ENCODE assay signal across 1 cellular context in genomic region chr11:65711785-65712632, GRCh38.
TF ChIP-seq lines count a peak whose summit lies in the region.

KAT5 (plus strand) TSS chr11:65712252; CDS start chr11:65712268, 16 bp downstream.

TF ChIP-seq in GM12878, 131 proteins besides CTCF, POLR2A, EP300 and RAD21 (continued from another document and continues in another):
- TF ChIP-seq, protein P1, sequence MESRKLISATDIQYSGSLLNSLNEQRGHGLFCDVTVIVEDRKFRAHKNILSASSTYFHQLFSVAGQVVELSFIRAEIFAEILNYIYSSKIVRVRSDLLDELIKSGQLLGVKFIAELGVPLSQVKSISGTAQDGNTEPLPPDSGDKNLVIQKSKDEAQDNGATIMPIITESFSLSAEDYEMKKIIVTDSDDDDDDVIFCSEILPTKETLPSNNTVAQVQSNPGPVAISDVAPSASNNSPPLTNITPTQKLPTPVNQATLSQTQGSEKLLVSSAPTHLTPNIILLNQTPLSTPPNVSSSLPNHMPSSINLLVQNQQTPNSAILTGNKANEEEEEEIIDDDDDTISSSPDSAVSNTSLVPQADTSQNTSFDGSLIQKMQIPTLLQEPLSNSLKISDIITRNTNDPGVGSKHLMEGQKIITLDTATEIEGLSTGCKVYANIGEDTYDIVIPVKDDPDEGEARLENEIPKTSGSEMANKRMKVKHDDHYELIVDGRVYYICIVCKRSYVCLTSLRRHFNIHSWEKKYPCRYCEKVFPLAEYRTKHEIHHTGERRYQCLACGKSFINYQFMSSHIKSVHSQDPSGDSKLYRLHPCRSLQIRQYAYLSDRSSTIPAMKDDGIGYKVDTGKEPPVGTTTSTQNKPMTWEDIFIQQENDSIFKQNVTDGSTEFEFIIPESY (IDR thresholded peaks at IDR 0.05) = peak; percentile 78
- TF ChIP-seq, protein P2, sequence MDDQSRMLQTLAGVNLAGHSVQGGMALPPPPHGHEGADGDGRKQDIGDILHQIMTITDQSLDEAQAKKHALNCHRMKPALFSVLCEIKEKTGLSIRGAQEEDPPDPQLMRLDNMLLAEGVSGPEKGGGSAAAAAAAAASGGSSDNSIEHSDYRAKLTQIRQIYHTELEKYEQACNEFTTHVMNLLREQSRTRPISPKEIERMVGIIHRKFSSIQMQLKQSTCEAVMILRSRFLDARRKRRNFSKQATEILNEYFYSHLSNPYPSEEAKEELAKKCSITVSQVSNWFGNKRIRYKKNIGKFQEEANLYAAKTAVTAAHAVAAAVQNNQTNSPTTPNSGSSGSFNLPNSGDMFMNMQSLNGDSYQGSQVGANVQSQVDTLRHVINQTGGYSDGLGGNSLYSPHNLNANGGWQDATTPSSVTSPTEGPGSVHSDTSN (IDR thresholded peaks at IDR 0.05; ENCODE audit: insufficient replicate concordance, low read depth, low read length) = peak; percentile 88
- TF ChIP-seq SP1 (IDR thresholded peaks at IDR 0.05; ENCODE audit: low read depth, low read length) (peak; percentile 57), CBFB (IDR thresholded peaks at IDR 0.05; ENCODE audit: low read depth) (no peak; the same call in 1 of the 2 replicates), CBX3 (IDR thresholded peaks at IDR 0.05; ENCODE audit: borderline replicate concordance, low read depth) (no peak), PRDM15 (CRISPR knock-in tag; IDR thresholded peaks at IDR 0.05) (peak; percentile 88), NR2C1 (IDR thresholded peaks at IDR 0.05) (peak; percentile 67; the same call in 1 of the 2 replicates), FOXM1 (IDR thresholded peaks at IDR 0.05; ENCODE audit: low read depth, low read length) (no peak), CREM (IDR thresholded peaks at IDR 0.05; ENCODE audit: low read depth) (peak; percentile 98), GATAD2B (conservative IDR thresholded peaks at IDR 0.05; ENCODE audit: low read depth) (peak; percentile 91), HDGF (IDR thresholded peaks at IDR 0.05) (peak; percentile 79; the same call in 1 of the 2 replicates), RBBP5 (conservative IDR thresholded peaks at IDR 0.05) (no peak), YY1 (IDR thresholded peaks at IDR 0.05; ENCODE audit: low read depth, low read length) (peak; percentile 96), POLR2AphosphoS2 (IDR thresholded peaks at IDR 0.05; ENCODE audit: low read depth, low read length) (peak; percentile 49; the same call in 1 of the 2 replicates), KLF5 (IDR thresholded peaks at IDR 0.05; ENCODE audit: partially characterized antibody) (peak; percentile 89), TCF7 (IDR thresholded peaks at IDR 0.05; ENCODE audit: borderline replicate concordance) (no peak), MYB (IDR thresholded peaks at IDR 0.05; ENCODE audit: borderline replicate concordance, low read depth, low read length) (peak; percentile 16; the same call in 1 of the 2 replicates), HDAC6 (IDR thresholded peaks at IDR 0.05; ENCODE audit: unreplicated experiment) (no peak), NFYA (IDR thresholded peaks at IDR 0.05; ENCODE audit: borderline replicate concordance, low read depth, low read length) (no peak), RELA (IDR thresholded peaks at IDR 0.05; ENCODE audit: borderline replicate concordance, partially characterized antibody) (peak; percentile 99), RCOR1 (conservative IDR thresholded peaks at IDR 0.05; ENCODE audit: low read depth, low read length) (0 out of 2 replicates have a peak, but pooled peaks have one; percentile 37), NR2F1 (conservative IDR thresholded peaks at IDR 0.05) (peak; percentile 64), BCL11A (IDR thresholded peaks at IDR 0.05; ENCODE audit: low read depth, low read length) (no peak), MLLT1 (IDR thresholded peaks at IDR 0.05) (peak; percentile 72)
- TF ChIP-seq, protein P3, sequence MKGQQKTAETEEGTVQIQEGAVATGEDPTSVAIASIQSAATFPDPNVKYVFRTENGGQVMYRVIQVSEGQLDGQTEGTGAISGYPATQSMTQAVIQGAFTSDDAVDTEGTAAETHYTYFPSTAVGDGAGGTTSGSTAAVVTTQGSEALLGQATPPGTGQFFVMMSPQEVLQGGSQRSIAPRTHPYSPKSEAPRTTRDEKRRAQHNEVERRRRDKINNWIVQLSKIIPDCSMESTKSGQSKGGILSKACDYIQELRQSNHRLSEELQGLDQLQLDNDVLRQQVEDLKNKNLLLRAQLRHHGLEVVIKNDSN (IDR thresholded peaks at IDR 0.05; ENCODE audit: borderline replicate concordance, extremely low read length, insufficient read depth, low read depth, low read length) = peak; percentile 100
- TF ChIP-seq, protein P4, sequence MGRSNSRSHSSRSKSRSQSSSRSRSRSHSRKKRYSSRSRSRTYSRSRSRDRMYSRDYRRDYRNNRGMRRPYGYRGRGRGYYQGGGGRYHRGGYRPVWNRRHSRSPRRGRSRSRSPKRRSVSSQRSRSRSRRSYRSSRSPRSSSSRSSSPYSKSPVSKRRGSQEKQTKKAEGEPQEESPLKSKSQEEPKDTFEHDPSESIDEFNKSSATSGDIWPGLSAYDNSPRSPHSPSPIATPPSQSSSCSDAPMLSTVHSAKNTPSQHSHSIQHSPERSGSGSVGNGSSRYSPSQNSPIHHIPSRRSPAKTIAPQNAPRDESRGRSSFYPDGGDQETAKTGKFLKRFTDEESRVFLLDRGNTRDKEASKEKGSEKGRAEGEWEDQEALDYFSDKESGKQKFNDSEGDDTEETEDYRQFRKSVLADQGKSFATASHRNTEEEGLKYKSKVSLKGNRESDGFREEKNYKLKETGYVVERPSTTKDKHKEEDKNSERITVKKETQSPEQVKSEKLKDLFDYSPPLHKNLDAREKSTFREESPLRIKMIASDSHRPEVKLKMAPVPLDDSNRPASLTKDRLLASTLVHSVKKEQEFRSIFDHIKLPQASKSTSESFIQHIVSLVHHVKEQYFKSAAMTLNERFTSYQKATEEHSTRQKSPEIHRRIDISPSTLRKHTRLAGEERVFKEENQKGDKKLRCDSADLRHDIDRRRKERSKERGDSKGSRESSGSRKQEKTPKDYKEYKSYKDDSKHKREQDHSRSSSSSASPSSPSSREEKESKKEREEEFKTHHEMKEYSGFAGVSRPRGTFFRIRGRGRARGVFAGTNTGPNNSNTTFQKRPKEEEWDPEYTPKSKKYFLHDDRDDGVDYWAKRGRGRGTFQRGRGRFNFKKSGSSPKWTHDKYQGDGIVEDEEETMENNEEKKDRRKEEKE (IDR thresholded peaks at IDR 0.05) = no peak
- TF ChIP-seq, protein P5, sequence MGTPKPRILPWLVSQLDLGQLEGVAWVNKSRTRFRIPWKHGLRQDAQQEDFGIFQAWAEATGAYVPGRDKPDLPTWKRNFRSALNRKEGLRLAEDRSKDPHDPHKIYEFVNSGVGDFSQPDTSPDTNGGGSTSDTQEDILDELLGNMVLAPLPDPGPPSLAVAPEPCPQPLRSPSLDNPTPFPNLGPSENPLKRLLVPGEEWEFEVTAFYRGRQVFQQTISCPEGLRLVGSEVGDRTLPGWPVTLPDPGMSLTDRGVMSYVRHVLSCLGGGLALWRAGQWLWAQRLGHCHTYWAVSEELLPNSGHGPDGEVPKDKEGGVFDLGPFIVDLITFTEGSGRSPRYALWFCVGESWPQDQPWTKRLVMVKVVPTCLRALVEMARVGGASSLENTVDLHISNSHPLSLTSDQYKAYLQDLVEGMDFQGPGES (IDR thresholded peaks at IDR 0.05) = peak; percentile 77
- TF ChIP-seq, protein P6, sequence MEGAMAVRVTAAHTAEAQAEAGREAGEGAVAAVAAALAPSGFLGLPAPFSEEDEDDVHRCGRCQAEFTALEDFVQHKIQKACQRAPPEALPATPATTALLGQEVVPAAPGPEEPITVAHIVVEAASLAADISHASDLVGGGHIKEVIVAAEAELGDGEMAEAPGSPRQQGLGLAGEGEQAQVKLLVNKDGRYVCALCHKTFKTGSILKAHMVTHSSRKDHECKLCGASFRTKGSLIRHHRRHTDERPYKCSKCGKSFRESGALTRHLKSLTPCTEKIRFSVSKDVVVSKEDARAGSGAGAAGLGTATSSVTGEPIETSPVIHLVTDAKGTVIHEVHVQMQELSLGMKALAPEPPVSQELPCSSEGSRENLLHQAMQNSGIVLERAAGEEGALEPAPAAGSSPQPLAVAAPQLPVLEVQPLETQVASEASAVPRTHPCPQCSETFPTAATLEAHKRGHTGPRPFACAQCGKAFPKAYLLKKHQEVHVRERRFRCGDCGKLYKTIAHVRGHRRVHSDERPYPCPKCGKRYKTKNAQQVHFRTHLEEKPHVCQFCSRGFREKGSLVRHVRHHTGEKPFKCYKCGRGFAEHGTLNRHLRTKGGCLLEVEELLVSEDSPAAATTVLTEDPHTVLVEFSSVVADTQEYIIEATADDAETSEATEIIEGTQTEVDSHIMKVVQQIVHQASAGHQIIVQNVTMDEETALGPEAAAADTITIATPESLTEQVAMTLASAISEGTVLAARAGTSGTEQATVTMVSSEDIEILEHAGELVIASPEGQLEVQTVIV (IDR thresholded peaks at IDR 0.05; ENCODE audit: borderline replicate concordance, partially characterized antibody) = peak; percentile 80
- TF ChIP-seq, protein P7, sequence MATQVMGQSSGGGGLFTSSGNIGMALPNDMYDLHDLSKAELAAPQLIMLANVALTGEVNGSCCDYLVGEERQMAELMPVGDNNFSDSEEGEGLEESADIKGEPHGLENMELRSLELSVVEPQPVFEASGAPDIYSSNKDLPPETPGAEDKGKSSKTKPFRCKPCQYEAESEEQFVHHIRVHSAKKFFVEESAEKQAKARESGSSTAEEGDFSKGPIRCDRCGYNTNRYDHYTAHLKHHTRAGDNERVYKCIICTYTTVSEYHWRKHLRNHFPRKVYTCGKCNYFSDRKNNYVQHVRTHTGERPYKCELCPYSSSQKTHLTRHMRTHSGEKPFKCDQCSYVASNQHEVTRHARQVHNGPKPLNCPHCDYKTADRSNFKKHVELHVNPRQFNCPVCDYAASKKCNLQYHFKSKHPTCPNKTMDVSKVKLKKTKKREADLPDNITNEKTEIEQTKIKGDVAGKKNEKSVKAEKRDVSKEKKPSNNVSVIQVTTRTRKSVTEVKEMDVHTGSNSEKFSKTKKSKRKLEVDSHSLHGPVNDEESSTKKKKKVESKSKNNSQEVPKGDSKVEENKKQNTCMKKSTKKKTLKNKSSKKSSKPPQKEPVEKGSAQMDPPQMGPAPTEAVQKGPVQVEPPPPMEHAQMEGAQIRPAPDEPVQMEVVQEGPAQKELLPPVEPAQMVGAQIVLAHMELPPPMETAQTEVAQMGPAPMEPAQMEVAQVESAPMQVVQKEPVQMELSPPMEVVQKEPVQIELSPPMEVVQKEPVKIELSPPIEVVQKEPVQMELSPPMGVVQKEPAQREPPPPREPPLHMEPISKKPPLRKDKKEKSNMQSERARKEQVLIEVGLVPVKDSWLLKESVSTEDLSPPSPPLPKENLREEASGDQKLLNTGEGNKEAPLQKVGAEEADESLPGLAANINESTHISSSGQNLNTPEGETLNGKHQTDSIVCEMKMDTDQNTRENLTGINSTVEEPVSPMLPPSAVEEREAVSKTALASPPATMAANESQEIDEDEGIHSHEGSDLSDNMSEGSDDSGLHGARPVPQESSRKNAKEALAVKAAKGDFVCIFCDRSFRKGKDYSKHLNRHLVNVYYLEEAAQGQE (IDR thresholded peaks at IDR 0.05; ENCODE audit: low read depth, low read length) = no peak
- TF ChIP-seq, protein P8, sequence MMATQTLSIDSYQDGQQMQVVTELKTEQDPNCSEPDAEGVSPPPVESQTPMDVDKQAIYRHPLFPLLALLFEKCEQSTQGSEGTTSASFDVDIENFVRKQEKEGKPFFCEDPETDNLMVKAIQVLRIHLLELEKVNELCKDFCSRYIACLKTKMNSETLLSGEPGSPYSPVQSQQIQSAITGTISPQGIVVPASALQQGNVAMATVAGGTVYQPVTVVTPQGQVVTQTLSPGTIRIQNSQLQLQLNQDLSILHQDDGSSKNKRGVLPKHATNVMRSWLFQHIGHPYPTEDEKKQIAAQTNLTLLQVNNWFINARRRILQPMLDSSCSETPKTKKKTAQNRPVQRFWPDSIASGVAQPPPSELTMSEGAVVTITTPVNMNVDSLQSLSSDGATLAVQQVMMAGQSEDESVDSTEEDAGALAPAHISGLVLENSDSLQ (IDR thresholded peaks at IDR 0.05) = peak; percentile 97
